ENCODE assay signal across 29 cellular contexts in the genomic region with DNA sequence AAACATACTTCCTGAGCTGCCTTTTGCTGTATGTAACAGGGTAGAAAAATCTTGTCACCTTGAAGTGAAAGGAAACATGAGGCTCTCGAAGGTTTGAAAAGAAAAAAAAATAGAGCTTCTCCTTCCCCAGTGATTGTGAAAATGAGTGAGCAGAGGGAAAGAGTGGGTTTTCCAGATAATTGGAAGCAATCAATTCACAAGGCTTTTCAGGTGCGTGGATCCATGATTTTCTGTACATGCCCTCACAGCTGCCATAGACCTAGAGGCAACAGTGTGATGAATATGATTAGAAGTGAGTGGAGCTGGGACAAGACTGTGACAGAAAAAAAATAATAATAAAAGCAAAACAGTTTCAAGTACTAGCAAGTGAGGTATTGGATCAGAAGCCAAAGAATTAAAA.
"Had no signal": no experiment of that assay in that cellular context is flagged by ENCODE, and none has a peak within 500 bp of the region (broad histone marks: within the 10 kb centered on the region; RNA-seq: fewer than 3 reads in every experiment).

No MANE protein-coding gene starts in this region.

- H3K4me1 Mint-ChIP-seq: naive B cell; naive thymus-derived CD8-positive, alpha-beta T cell; nephron progenitor cell; neural progenitor cell; stimulated activated effector memory CD8-positive, alpha-beta T cell treated with anti-CD3 and anti-CD28 coated beads, Interleukin-12 subunit alpha, Interleukin-12 subunit beta, amount 100 ng/mL, for 72 hours; stimulated activated naive B cell treated with anti-CD40 and anti-IgM and Interleukin-4, amounts not matched to agents 10 μg/mL and 1 μg/mL and 100 μg/mL, for 72 hours had no signal

- H3K27me3 ChIP-seq: neural progenitor cell, ovary, right lobe of liver, sigmoid colon, suprapubic skin, testis, tibial artery, transverse colon, upper lobe of right lung, uterus had no signal

- H3K79me2 ChIP-seq: parathyroid adenoma had no signal

- H3K27ac ChIP-seq: neural progenitor cell, ovary, parathyroid adenoma, prostate gland, right lobe of liver, sigmoid colon, suprapubic skin, testis, tibial artery, transverse colon, upper lobe of right lung, uterus had no signal

- H3K4me3 ChIP-seq: neural progenitor cell, ovary, prostate gland, right lobe of liver, sigmoid colon, suprapubic skin, testis, tibial artery, transverse colon, upper lobe of right lung, uterus had no signal

- H3K36me3 ChIP-seq: neural progenitor cell, ovary, prostate gland, right lobe of liver, sigmoid colon, suprapubic skin, tibial artery, transverse colon, upper lobe of right lung, uterus had no signal

- H3K4me3 Mint-ChIP-seq: naive B cell; naive thymus-derived CD8-positive, alpha-beta T cell; natural killer cell treated with Interleukin-12 subunit alpha and Interleukin-12 subunit beta and Interleukin-15 and Interleukin-18, amount 100 ng/mL, for 72 hours; nephron progenitor cell; neural progenitor cell; stimulated activated effector memory CD8-positive, alpha-beta T cell treated with anti-CD3 and anti-CD28 coated beads, Interleukin-12 subunit alpha, Interleukin-12 subunit beta, amount 100 ng/mL, for 72 hours; stimulated activated naive B cell treated with anti-CD40 and anti-IgM and Interleukin-4, amounts not matched to agents 10 μg/mL and 1 μg/mL and 100 μg/mL, for 72 hours; stimulated activated naive CD8-positive, alpha-beta T cell treated with anti-CD3 and anti-CD28 coated beads, Interleukin-15, Interleukin-2, amounts not matched to agents 100 ng/mL and 50 ng/mL, for 24 hours; type B pancreatic cell had no signal

- H3K27ac Mint-ChIP-seq: naive thymus-derived CD8-positive, alpha-beta T cell; natural killer cell treated with Interleukin-12 subunit alpha and Interleukin-12 subunit beta and Interleukin-15 and Interleukin-18, amount 100 ng/mL, for 72 hours; nephron progenitor cell; neural progenitor cell; stimulated activated effector memory CD8-positive, alpha-beta T cell treated with anti-CD3 and anti-CD28 coated beads, Interleukin-12 subunit alpha, Interleukin-12 subunit beta, amount 100 ng/mL, for 72 hours; stimulated activated naive B cell treated with anti-CD40 and anti-IgM and Interleukin-4, amounts not matched to agents 10 μg/mL and 1 μg/mL and 100 μg/mL, for 72 hours; stimulated activated naive CD8-positive, alpha-beta T cell treated with anti-CD3 and anti-CD28 coated beads, Interleukin-15, Interleukin-2, amounts not matched to agents 100 ng/mL and 50 ng/mL, for 24 hours; type B pancreatic cell had no signal

- H3K27me3 Mint-ChIP-seq: naive B cell; naive thymus-derived CD8-positive, alpha-beta T cell; natural killer cell treated with Interleukin-12 subunit alpha and Interleukin-12 subunit beta and Interleukin-15 and Interleukin-18, amount 100 ng/mL, for 72 hours; stimulated activated naive B cell treated with anti-CD40 and anti-IgM and Interleukin-4, amounts not matched to agents 10 μg/mL and 1 μg/mL and 100 μg/mL, for 72 hours; stimulated activated naive CD8-positive, alpha-beta T cell treated with anti-CD3 and anti-CD28 coated beads, Interleukin-15, Interleukin-2, amounts not matched to agents 100 ng/mL and 50 ng/mL, for 24 hours; type B pancreatic cell had no signal

- H2AFZ ChIP-seq: neural progenitor cell, parathyroid adenoma had no signal

- H3K4me2 ChIP-seq: neural progenitor cell had no signal

- H3K9me3 ChIP-seq: ovary, prostate gland, right lobe of liver, sigmoid colon, testis, tibial artery, upper lobe of right lung, uterus had no signal

- H3K9ac ChIP-seq: neural progenitor cell, parathyroid adenoma had no signal

- DNase-seq: naive B cell; naive thymus-derived CD8-positive, alpha-beta T cell; nephron progenitor cell; occipital lobe; ovary; right cardiac atrium; right lobe of liver; sigmoid colon; small intestine; stimulated activated CD4-positive, alpha-beta T cell treated with anti-CD3 and anti-CD28 coated beads, Interleukin-15, amount 100 ng/mL, for 24 hours; stimulated activated CD4-positive, alpha-beta T cell treated with anti-CD3 and anti-CD28 coated beads, Interleukin-2, amount 100 ng/mL, for 24 hours; stimulated activated CD4-positive, alpha-beta T cell treated with anti-CD3 and anti-CD28 coated beads, Interleukin-2, amount 100 ng/mL, for 48 hours; stimulated activated CD4-positive, alpha-beta T cell treated with anti-CD3 and anti-CD28 coated beads, Interleukin-4, amount 100 ng/mL, for 24 hours; stimulated activated naive B cell treated with anti-CD40 and anti-IgM and Interleukin-4, amounts not matched to agents 10 μg/mL and 1 μg/mL and 100 μg/mL, for 72 hours; stimulated activated naive CD4-positive, alpha-beta T cell treated with Interleukin-2 at 50 U/mL for 16 hours; substantia nigra; testis; tibial artery; transverse colon; upper lobe of right lung; uterus had no signal

- H3K9me3 Mint-ChIP-seq: nephron progenitor cell, neural progenitor cell, type B pancreatic cell had no signal

- ATAC-seq: naive thymus-derived CD8-positive, alpha-beta T cell; natural killer cell treated with Interleukin-12 subunit alpha and Interleukin-12 subunit beta and Interleukin-15 and Interleukin-18, amount 100 ng/mL, for 72 hours; right cardiac atrium; right lobe of liver; stimulated activated effector memory CD8-positive, alpha-beta T cell treated with anti-CD3 and anti-CD28 coated beads, Interleukin-12 subunit alpha, Interleukin-12 subunit beta, amount 100 ng/mL, for 72 hours; stimulated activated naive B cell treated with anti-CD40 and anti-IgM and Interleukin-4, amounts not matched to agents 10 μg/mL and 1 μg/mL and 100 μg/mL, for 72 hours; upper lobe of right lung had no signal
